ENCODE assay signal across 16 cellular contexts in genomic region chr11:113193894-113194293, GRCh38.
DNase-seq lines count a peak whose midpoint lies in the region; ATAC-seq and TF ChIP-seq lines count a peak whose summit lies in the region.
"Had no signal": no experiment of that assay in that cellular context is flagged by ENCODE, and none has a peak within 500 bp of the region (broad histone marks: within the 10 kb centered on the region; RNA-seq: fewer than 3 reads in every experiment).

No MANE protein-coding gene starts in this region.

- H2AFZ ChIP-seq in OCI-LY7 (ENCODE audit: low read length), result no peak overlapping the region

- H3K4me1 Mint-ChIP-seq in nephron, result peaks cover 95% of the 10 kb centered on the region
- H3K4me1 Mint-ChIP-seq in activated CD4-positive, alpha-beta T cell treated with anti-CD3 and anti-CD28 coated beads for 36 hours, result no peaks in the 10 kb centered on the region

- H3K79me2 ChIP-seq in OCI-LY7 (ENCODE audit: insufficient read depth, low read depth, low read length), result no peaks in the 10 kb centered on the region

- H3K9ac ChIP-seq in colonic mucosa (ENCODE audit: low read depth in 2 of 2, low read length in 2 of 2), result no peak overlapping the region

- BruUV-seq in OCI-LY7 (replicated peaks; lab: Mats Ljungman, UMichigan), result no TSS peak

- H3K4me2 ChIP-seq in OCI-LY7 (ENCODE audit: low read length), result no peak overlapping the region

- H3K4me3 ChIP-seq in colonic mucosa (no peak overlapping the region), OCI-LY7 (ENCODE audit: low read depth, low read length, poor library complexity, severe bottlenecking) (no peak overlapping the region)

- POLR2A ChIA-PET in activated CD4-positive, alpha-beta T cell treated with anti-CD3 and anti-CD28 coated beads for 36 hours (lab: Charles Lee), result no interaction called here
- POLR2A ChIA-PET in OCI-LY7 (lab: Charles Lee), result interaction anchor here (1.5 kb wide), 1 partner anchor 10 kb away, joined by 4 read pairs; no protein-coding TSS in a partner anchor

- no peaks in the 10 kb centered on the region for H3K9me3 ChIP-seq in colonic mucosa
- H3K9me3 ChIP-seq in OCI-LY7 (ENCODE audit: low read length), result no peaks in the 10 kb centered on the region

- no peaks in the 10 kb centered on the region for H3K9me2 ChIP-seq in OCI-LY7 (ENCODE audit: insufficient read depth, low read length)

- TF ChIP-seq CTCF in colonic mucosa (IDR thresholded peaks at IDR 0.05) (no peak), nephron (IDR thresholded peaks at IDR 0.05; ENCODE audit: unreplicated experiment in 3 of 3) (no peak), OCI-LY7 (conservative IDR thresholded peaks at IDR 0.05; ENCODE audit: low read length) (no peak)

- no peak overlapping the region for H3K27ac ChIP-seq in colonic mucosa
- H3K27ac ChIP-seq in OCI-LY7 (ENCODE audit: low read depth, low read length, poor library complexity, severe bottlenecking), result no peak overlapping the region

- in situ Hi-C loops in KBM-7 (cut with MboI; ENCODE audit: low pct_unique_long_range_greater_than_20kb, low sequenced_read_pairs), result no loop called here

- H4K20me1 ChIP-seq in OCI-LY7 (ENCODE audit: insufficient read depth, low read length), result no peaks in the 10 kb centered on the region

- CTCF ChIA-PET in activated CD4-positive, alpha-beta T cell treated with anti-CD3 and anti-CD28 coated beads for 36 hours (lab: Charles Lee), result interaction anchor here (0.7 kb wide), 1 partner anchor 474 kb away, joined by 3 read pairs; no protein-coding TSS in a partner anchor
- CTCF ChIA-PET in OCI-LY7 (lab: Charles Lee; ENCODE audit: unreplicated experiment), result no interaction called here

- no peaks in the 10 kb centered on the region for H3K36me3 ChIP-seq in colonic mucosa
- no peaks in the 10 kb centered on the region for H3K36me3 ChIP-seq in OCI-LY7 (ENCODE audit: insufficient read depth, low read length)

- peak; percentile 14 for DNase-seq in Daoy (ENCODE audit: low read depth)
- DNase-seq in NCI-H446 treated with DMSO at 0.1 percent for 48 hours (lab: John Stamatoyannopoulos, UW), result peak; percentile 65
- DNase-seq in colonic mucosa, result peak; percentile 23
- DNase-seq in activated CD4-positive, alpha-beta T cell treated with anti-CD3 and anti-CD28 coated beads for 36 hours, result no peak
- DNase-seq in OCI-LY7 (ENCODE audit: low spot score), result no peak
- DNase-seq in KBM-7, result no peak
- no peak for DNase-seq in NCI-H2107 (lab: John Stamatoyannopoulos, UW)
- DNase-seq: activated CD4-positive, alpha-beta T cell treated with anti-CD3 and anti-CD28 coated beads, Interleukin-2, amount 50 U/mL, for 48 hours; activated T-cell treated with anti-CD3 and anti-CD28 coated beads, Interleukin-2, amount 50 U/mL, for 72 hours; amniotic stem cell; foreskin melanocyte; immature natural killer cell; SHP77; stimulated activated CD4-positive, alpha-beta T cell treated with anti-CD3 and anti-CD28 coated beads, Interleukin-12 subunit alpha, Interleukin-12 subunit beta, amount 100 ng/mL, for 4 hours; T-helper 9 cell had no signal

- peak overlapping the region in 2 of 3 experiments; percentile 3 to 37 for H3K4me3 Mint-ChIP-seq in nephron
- H3K4me3 Mint-ChIP-seq in activated CD4-positive, alpha-beta T cell treated with anti-CD3 and anti-CD28 coated beads for 36 hours, result no peak overlapping the region
- H3K4me3 Mint-ChIP-seq: activated T-cell treated with anti-CD3 and anti-CD28 coated beads, Interleukin-2, amount 50 U/mL, for 72 hours; immature natural killer cell had no signal

- no peaks in the 10 kb centered on the region for H3K27me3 ChIP-seq in colonic mucosa

- no peaks in the 10 kb centered on the region for H3K36me3 Mint-ChIP-seq in nephron (ENCODE audit: low read depth)
- no peaks in the 10 kb centered on the region for H3K36me3 Mint-ChIP-seq in activated CD4-positive, alpha-beta T cell treated with anti-CD3 and anti-CD28 coated beads for 36 hours (ENCODE audit: low read depth)

- no peaks in the 10 kb centered on the region for H3K27me3 Mint-ChIP-seq in nephron (ENCODE audit: low read depth)
- H3K27me3 Mint-ChIP-seq in activated CD4-positive, alpha-beta T cell treated with anti-CD3 and anti-CD28 coated beads for 36 hours, result peaks cover 10% of the 10 kb centered on the region

- no peaks in the 10 kb centered on the region for H3K4me1 ChIP-seq in colonic mucosa
- H3K4me1 ChIP-seq in OCI-LY7 (ENCODE audit: insufficient read depth, low read length, poor library complexity, severe bottlenecking), result no peaks in the 10 kb centered on the region

- no peak for ATAC-seq in activated CD4-positive, alpha-beta T cell treated with anti-CD3 and anti-CD28 coated beads for 36 hours
- ATAC-seq: activated T-cell treated with anti-CD3 and anti-CD28 coated beads, Interleukin-2, amount 50 U/mL, for 72 hours had no signal

- peak overlapping the region; percentile 74 to 97 (median 84) for H3K27ac Mint-ChIP-seq in nephron
- H3K27ac Mint-ChIP-seq in activated CD4-positive, alpha-beta T cell treated with anti-CD3 and anti-CD28 coated beads for 36 hours, result no peak overlapping the region
- H3K27ac Mint-ChIP-seq: activated T-cell treated with anti-CD3 and anti-CD28 coated beads, Interleukin-2, amount 50 U/mL, for 72 hours; immature natural killer cell had no signal

- no peaks in the 10 kb centered on the region for H3K9me3 Mint-ChIP-seq in nephron
- H3K9me3 Mint-ChIP-seq in activated CD4-positive, alpha-beta T cell treated with anti-CD3 and anti-CD28 coated beads for 36 hours (ENCODE audit: low read depth), result no peaks in the 10 kb centered on the region
- H3K9me3 Mint-ChIP-seq: activated T-cell treated with anti-CD3 and anti-CD28 coated beads, Interleukin-2, amount 50 U/mL, for 72 hours; immature natural killer cell had no signal

- intact Hi-C loops in colonic mucosa (cut with DNase I) (no loop called here), OCI-LY7 (cut with micrococcal nuclease; ENCODE audit: unreplicated experiment) (no loop called here)
- intact Hi-C loops in activated CD4-positive, alpha-beta T cell treated with anti-CD3 and anti-CD28 coated beads for 36 hours (cut with DNase I, micrococcal nuclease), result no loop called here

Comparison
In these comparisons a context has a peak if more than half of its experiments do, and no peak if none do; other contexts are left out.
1. DNase-seq: peak in Daoy (single experiment), NCI-H446 treated with DMSO at 0.1 percent for 48 hours (single experiment) and colonic mucosa (single experiment); none in activated CD4-positive, alpha-beta T cell treated with anti-CD3 and anti-CD28 coated beads for 36 hours (single experiment), OCI-LY7 (single experiment), KBM-7 (single experiment) and NCI-H2107 (single experiment).